In the genomic region with DNA sequence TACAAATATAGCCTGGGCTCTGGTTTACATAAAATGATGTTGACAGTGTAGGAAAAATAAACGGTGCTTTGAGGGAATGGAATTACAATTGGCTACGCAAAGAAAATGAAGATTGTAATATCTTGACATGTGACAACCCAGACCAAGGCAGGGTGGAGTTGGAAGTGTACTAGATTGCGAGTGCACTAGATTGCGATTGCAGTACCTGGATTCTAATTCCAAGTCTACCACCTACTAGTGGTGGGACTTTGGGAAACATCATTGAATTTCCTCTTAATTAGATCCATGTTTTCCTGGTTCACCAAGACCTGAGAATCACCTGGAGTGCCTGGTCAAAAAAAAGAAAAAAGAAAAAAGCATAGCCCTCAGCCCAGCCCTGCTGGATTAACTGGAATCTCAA, we compare ENCODE assay signal across 25 cellular contexts. TPM values are rescaled to one million over a fixed set of nuclear protein-coding genes. Genes with fewer than 3 reads are reported as not detected.
"Had no signal": no experiment of that assay in that cellular context is flagged by ENCODE, and none has a peak within 500 bp of the region (broad histone marks: within the 10 kb centered on the region; RNA-seq: fewer than 3 reads in every experiment).

No MANE protein-coding gene starts in this region.

- H3K4me3 Mint-ChIP-seq: activated CD8-positive, alpha-beta T cell treated with anti-CD3 and anti-CD28 coated beads for 36 hours; activated naive CD8-positive, alpha-beta T cell treated with anti-CD3 and anti-CD28 coated beads, Interleukin-2, amount 50 U/mL, for 24 hours; activated T-helper 1 cell treated with anti-CD3 and anti-CD28 coated beads, Interleukin-12 subunit alpha, Interleukin-12 subunit beta, Interleukin-2, Interleukin-4 antibody, amounts not matched to agents 30 ng/mL and 10 ng/mL and 1 ng/mL, durations not matched to agents 14 hours and 24 hours and 36 hours; brain had no signal

- H3K9me3 ChIP-seq: ascending aorta had no signal

- H3K27me3 Mint-ChIP-seq: activated CD8-positive, alpha-beta T cell treated with anti-CD3 and anti-CD28 coated beads for 36 hours; activated naive CD8-positive, alpha-beta T cell treated with anti-CD3 and anti-CD28 coated beads, Interleukin-2, amount 50 U/mL, for 24 hours had no signal

- H3K27ac Mint-ChIP-seq: activated CD8-positive, alpha-beta T cell treated with anti-CD3 and anti-CD28 coated beads for 36 hours; activated naive CD4-positive, alpha-beta T cell treated with anti-CD3 and anti-CD28 coated beads, Interleukin-2, amount 50 U/mL, for 72 hours; activated T-helper 1 cell treated with anti-CD3 and anti-CD28 coated beads, Interleukin-12 subunit alpha, Interleukin-12 subunit beta, Interleukin-2, Interleukin-4 antibody, amounts not matched to agents 30 ng/mL and 10 ng/mL and 1 ng/mL, durations not matched to agents 14 hours and 24 hours and 36 hours; brain had no signal

- H3K27ac ChIP-seq: ascending aorta, cardiac muscle cell, SK-N-MC had no signal

- H3K4me3 ChIP-seq: ascending aorta, cardiac muscle cell, SK-N-MC had no signal

- H3K36me3 ChIP-seq: ascending aorta, cardiac muscle cell had no signal

- H3K27me3 ChIP-seq: ascending aorta, cardiac muscle cell had no signal

- H3K9me3 Mint-ChIP-seq: activated CD8-positive, alpha-beta T cell treated with anti-CD3 and anti-CD28 coated beads for 36 hours; activated naive CD8-positive, alpha-beta T cell treated with anti-CD3 and anti-CD28 coated beads, Interleukin-2, amount 50 U/mL, for 24 hours; activated T-helper 1 cell treated with anti-CD3 and anti-CD28 coated beads, Interleukin-12 subunit alpha, Interleukin-12 subunit beta, Interleukin-2, Interleukin-4 antibody, amounts not matched to agents 30 ng/mL and 10 ng/mL and 1 ng/mL, durations not matched to agents 14 hours and 24 hours and 36 hours had no signal

- ATAC-seq: activated CD4-positive, CD25-positive, alpha-beta regulatory T cell treated with anti-CD3 and anti-CD28 coated beads, Interleukin-2, amount 50 U/mL, for 24 hours; activated CD8-positive, alpha-beta T cell treated with anti-CD3 and anti-CD28 coated beads for 36 hours; activated naive CD4-positive, alpha-beta T cell treated with anti-CD3 and anti-CD28 coated beads, Interleukin-2, amount 50 U/mL, for 72 hours; activated naive CD8-positive, alpha-beta T cell treated with anti-CD3 and anti-CD28 coated beads, Interleukin-2, amount 50 U/mL, for 24 hours; Right ventricle myocardium inferior had no signal

- H3K4me1 ChIP-seq: ascending aorta had no signal

- H3K36me3 Mint-ChIP-seq: activated naive CD4-positive, alpha-beta T cell treated with anti-CD3 and anti-CD28 coated beads, Interleukin-2, amount 50 U/mL, for 72 hours; brain had no signal

- DNase-seq: activated CD4-positive, alpha-beta T cell treated with anti-CD3 and anti-CD28 coated beads for 4 hours; activated CD8-positive, alpha-beta memory T cell treated with anti-CD3 and anti-CD28 coated beads, Interleukin-2, amount 50 U/mL, for 4 hours; activated CD8-positive, alpha-beta T cell treated with anti-CD3 and anti-CD28 coated beads for 36 hours; activated effector memory CD4-positive, alpha-beta T cell treated with Interleukin-2 at 50 U/mL for 16 hours; activated naive CD4-positive, alpha-beta T cell treated with Interleukin-2 at 50 U/mL for 16 hours; activated naive CD8-positive, alpha-beta T cell treated with anti-CD3 and anti-CD28 coated beads, Interleukin-2, amount 50 U/mL, for 24 hours; activated T-cell treated with anti-CD3 and anti-CD28 coated beads, Interleukin-2, amount 50 U/mL, for 1 hour; amniotic stem cell; NCI-H1092; NCI-H1417; NCI-H2029; NCI-H345; NCI-H510A; NCI-H82; T-helper 1 cell had no signal

RNA-seq across cellular contexts. Expression of a gene that starts 18.6 kb away (rescaled TPM):
- total RNA-seq: activated CD8-positive, alpha-beta T cell treated with anti-CD3 and anti-CD28 coated beads for 36 hours; activated naive CD4-positive, alpha-beta T cell treated with anti-CD3 and anti-CD28 coated beads, Interleukin-2, amount 50 U/mL, for 72 hours; activated T-helper 1 cell treated with anti-CD3 and anti-CD28 coated beads, Interleukin-12 subunit alpha, Interleukin-12 subunit beta, Interleukin-2, Interleukin-4 antibody, amounts not matched to agents 30 ng/mL and 10 ng/mL and 1 ng/mL, durations not matched to agents 14 hours and 24 hours and 36 hours; ascending aorta; OCI-LY7; T-helper 2 cell treated with Interferon-gamma antibody and Interleukin-4, amounts not matched to agents 100 ng/mL and 5 ng/mL, for 36 hours had no signal
